ENCODE assay signal across 3 cellular contexts in the genomic region with DNA sequence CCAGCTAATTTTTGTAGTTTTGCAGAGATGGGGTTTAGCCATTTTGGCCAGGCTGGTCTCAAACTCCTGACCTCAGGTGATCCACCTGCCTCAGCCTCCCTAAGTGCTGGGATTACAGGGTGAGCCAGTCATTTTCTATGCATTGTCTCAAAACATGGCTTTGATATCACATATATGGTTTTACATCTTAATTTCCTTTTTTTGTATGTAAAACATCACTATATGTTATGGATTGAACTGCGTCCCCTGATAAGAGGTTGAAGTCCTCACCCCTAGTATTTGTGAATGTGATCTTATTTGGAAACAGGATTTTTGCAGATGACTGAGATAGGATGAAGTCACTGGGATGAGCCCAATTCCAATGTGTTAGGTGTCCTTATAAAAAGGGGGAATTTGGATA.
"Had no signal": no experiment of that assay in that cellular context is flagged by ENCODE, and none has a peak within 500 bp of the region (broad histone marks: within the 10 kb centered on the region; RNA-seq: fewer than 3 reads in every experiment).

No MANE protein-coding gene starts in this region.

- H3K4me3 ChIP-seq: GM12878 had no signal

- ATAC-seq: GM12878 had no signal

- DNase-seq: GDM1, GF-D8 had no signal
